ENCODE assay signal across 8 cellular contexts in genomic region chr10:62803993-62804383, GRCh38.
DNase-seq lines count a peak whose midpoint lies in the region; FAIRE-seq and TF ChIP-seq lines count a peak whose summit lies in the region.

No MANE protein-coding gene starts in this region.

- no peaks in the 10 kb centered on the region for H3K9me2 ChIP-seq in DOHH2 (replicated peaks; ENCODE audit: control insufficient read depth, low read length)

- H3K27me3 ChIP-seq in DOHH2 (ENCODE audit: control insufficient read depth, low read length) (no peaks in the 10 kb centered on the region), mucosa of stomach (ENCODE audit: control insufficient read depth, insufficient read depth, low read length) (peaks cover 4% of the 10 kb centered on the region)

- H3K9me3 ChIP-seq in DOHH2 (ENCODE audit: control insufficient read depth, insufficient read depth, low read length) (no peaks in the 10 kb centered on the region), mucosa of stomach (ENCODE audit: control insufficient read depth, low read length) (no peaks in the 10 kb centered on the region)

- H3K79me2 ChIP-seq in DOHH2 (ENCODE audit: control insufficient read depth, low read length): peaks cover 43% of the 10 kb centered on the region

- no peaks in the 10 kb centered on the region for H3F3A ChIP-seq in DOHH2 (ENCODE audit: control insufficient read depth, insufficient read depth)

- H4K20me1 ChIP-seq in DOHH2 (ENCODE audit: control insufficient read depth, insufficient read depth, low read depth, low read length): peaks cover 19% of the 10 kb centered on the region

- no peak for FAIRE-seq in GM19239 (lab: Jason Lieb, UNC)

- peak overlapping the region; percentile 93 for H3K4me3 ChIP-seq in DOHH2 (ENCODE audit: low read length)
- H3K4me3 ChIP-seq in cardiac fibroblast (replicated peaks in 1 of 2; ENCODE audit: low read depth in 2 of 2, low read length in 2 of 2): peak overlapping the region; percentile 65 to 96
- H3K4me3 ChIP-seq in mucosa of stomach (ENCODE audit: low read length): peak overlapping the region; percentile 89

- TF ChIP-seq CTCF in DOHH2 (IDR thresholded peaks at IDR 0.05; ENCODE audit: low read depth, low read length, poor library complexity, severe bottlenecking) (no peak), cardiac fibroblast (IDR thresholded peaks at IDR 0.05; ENCODE audit: low read depth, low read length) (no peak)

- DNase-seq in HK-2 (ENCODE audit: unreplicated experiment) (peak; percentile 12), cardiac fibroblast (ENCODE audit: low read depth in 2 of 2) (no peak), GM19239 (ENCODE audit: insufficient read length, low spot score) (no peak), NCI-H446 treated with DMSO at 0.1 percent for 48 hours (lab: John Stamatoyannopoulos, UW) (no peak), KG1 (lab: John Stamatoyannopoulos, UW) (no peak), amygdala (lab: John Stamatoyannopoulos, UW) (no peak)

- H3K36me3 ChIP-seq in DOHH2 (ENCODE audit: control insufficient read depth, low read length): peaks cover 38% of the 10 kb centered on the region
- H3K36me3 ChIP-seq in mucosa of stomach (ENCODE audit: control insufficient read depth, insufficient read depth, low read length): no peaks in the 10 kb centered on the region

- peak overlapping the region; percentile 60; the same call in 1 of the 2 replicates for H3K27ac ChIP-seq in DOHH2 (ENCODE audit: low read depth, low read length)

- H3K9ac ChIP-seq in mucosa of stomach (ENCODE audit: low read length): peak overlapping the region; percentile 84

- H3K4me1 ChIP-seq in DOHH2 (ENCODE audit: control insufficient read depth, low read length) (peaks cover 33% of the 10 kb centered on the region), mucosa of stomach (ENCODE audit: control insufficient read depth, insufficient read depth, low read length) (peaks cover 19% of the 10 kb centered on the region)

- peak overlapping the region; percentile 97 for H3K4me2 ChIP-seq in DOHH2 (ENCODE audit: low read length)
